Comparison of ENCODE assay signal across 8 cellular contexts in genomic region chr6:151451950-151452749, GRCh38. TPM values are rescaled to one million over a fixed set of nuclear protein-coding genes. Genes with fewer than 3 reads are reported as not detected.
DNase-seq lines count a peak whose midpoint lies in the region; ATAC-seq lines count a peak whose summit lies in the region.

RMND1 (minus strand) TSS chr6:151452126; CDS start chr6:151445811, 6,315 bp downstream.

- DNase-seq in DMS 273 treated with DMSO at 0.1 percent for 48 hours (lab: John Stamatoyannopoulos, UW) (peak; percentile 99), OCI-M2 (lab: John Stamatoyannopoulos, UW; ENCODE audit: unreplicated experiment) (peak; percentile 99), activated T-cell treated with anti-CD3 and anti-CD28 coated beads for 4 hours (peak; percentile 98), epidermal melanocyte (ENCODE audit: insufficient read length, low spot score) (peak; percentile 98), middle frontal gyrus (ENCODE audit: extremely low spot score, low spot score) (peak; percentile 98)
- DNase-seq in stimulated activated CD8-positive, alpha-beta memory T cell treated with anti-CD3 and anti-CD28 coated beads, Interleukin-2, amount 100 ng/mL, for 48 hours (ENCODE audit: low read depth in 2 of 2) = peak; percentile 98 to 99

- ATAC-seq in GM21529 (IDR thresholded peaks at IDR 0.05; ENCODE audit: unreplicated experiment) = peak; percentile 96

- peak within 1 kb of the TSS; percentile 67 to 99 (median 97) for H3K27ac Mint-ChIP-seq in IgD-negative memory B cell

- peaks cover 30 to 32% (median 30%) of the 10 kb centered on the region in 3 donors for H3K4me1 Mint-ChIP-seq in IgD-negative memory B cell

- H3K9me3 Mint-ChIP-seq in IgD-negative memory B cell = no peaks in the 10 kb centered on the region

- H3K4me3 Mint-ChIP-seq in IgD-negative memory B cell = peak within 1 kb of the TSS; percentile 96 to 99 (median 99)

- peaks cover 1% of the 10 kb centered on the region for H3K36me3 Mint-ChIP-seq in IgD-negative memory B cell

- H3K27me3 Mint-ChIP-seq in IgD-negative memory B cell = no peaks in the 10 kb centered on the region

RNA-seq across cellular contexts. Expression of gene RMND1, which starts in this region (rescaled TPM):
- 13.7 TPM for polyA plus RNA-seq in IgD-negative memory B cell

Comparison
In these comparisons a context has a peak if more than half of its experiments do, and no peak if none do; other contexts are left out.
1. Peak in every context shown above with its lines: DNase-seq and ATAC-seq.